7 cellular contexts compared by ENCODE assay signal in genomic region chr2:66433945-66434678, GRCh38. TPM values are rescaled to one million over a fixed set of nuclear protein-coding genes. Genes with fewer than 3 reads are reported as not detected.
DNase-seq lines count a peak whose midpoint lies in the region; ATAC-seq and TF ChIP-seq lines count a peak whose summit lies in the region.

No MANE protein-coding gene starts in this region.

- intact Hi-C loops in gastrocnemius medialis (cut with DNase I; ENCODE audit: low total_unique reads): loop anchor here (1.0 to 10.0 kb wide), 9 partner anchors 132 to 1789 kb away; partner anchors contain the start of genes C1D, ETAA1 and SPRED2

- DNase-seq in ELF-1 (ENCODE audit: low read depth, low spot score) (peak; percentile 94), NCI-H510A treated with DMSO at 0.1 percent for 48 hours (lab: John Stamatoyannopoulos, UW) (peak; percentile 77), T47D (ENCODE audit: low read depth in 1 of 2, low spot score in 1 of 2) (peak; percentile 25 to 71), inferior parietal cortex (ENCODE audit: extremely low spot score) (peak; percentile 48), gastrocnemius medialis (peak in 1 of 2 donors; percentile 31)

- no peak for TF ChIP-seq CTCF in gastrocnemius medialis (IDR thresholded peaks at IDR 0.05 in 4 of 5, conservative IDR thresholded peaks at IDR 0.05 in 1 of 5)

- H3K4me1 ChIP-seq in gastrocnemius medialis: peaks cover 0 to 18% of the 10 kb centered on the region in 2 donors

- peak overlapping the region; percentile 80 to 96 (median 88) for H3K4me3 ChIP-seq in gastrocnemius medialis

- TF ChIP-seq POLR2A in gastrocnemius medialis (IDR thresholded peaks at IDR 0.05): peak in 1 of 2 donors; percentile 13

- H3K36me3 ChIP-seq in gastrocnemius medialis: no peaks in the 10 kb centered on the region

- in situ Hi-C loops in T47D (cut with HindIII; ENCODE audit: low pct_unique_long_range_greater_than_20kb, low sequenced_read_pairs): no loop called here
- in situ Hi-C loops in gastrocnemius medialis (cut with MboI; ENCODE audit: low sequenced_read_pairs in 4 of 4): loop anchor here (5.0 to 25.0 kb wide), 5 partner anchors 148 to 1603 kb away; no protein-coding TSS in a partner anchor

- ATAC-seq in HG02678 (IDR thresholded peaks at IDR 0.05; ENCODE audit: unreplicated experiment) (peak; percentile 43), gastrocnemius medialis (peak; percentile 39 to 42), GM21825 (IDR thresholded peaks at IDR 0.05; ENCODE audit: unreplicated experiment) (no peak)

- no peaks in the 10 kb centered on the region for H3K9me3 ChIP-seq in gastrocnemius medialis

- H3K27ac ChIP-seq in gastrocnemius medialis: peak overlapping the region; percentile 83 to 89 (median 87)

- no peaks in the 10 kb centered on the region for H3K27me3 ChIP-seq in gastrocnemius medialis

RNA-seq across cellular contexts. Expression of gene MEIS1, which starts 0.8 kb away (rescaled TPM):
- total RNA-seq in gastrocnemius medialis: 1 to 10 TPM; 1.3 to 8.2 (median 2.0) TPM
